19 cellular contexts compared by ENCODE assay signal in genomic region chr12:56658921-56659320, GRCh38. TPM values are rescaled to one million over a fixed set of nuclear protein-coding genes. Genes with fewer than 3 reads are reported as not detected.
DNase-seq lines count a peak whose midpoint lies in the region; ATAC-seq and TF ChIP-seq lines count a peak whose summit lies in the region.
"Had no signal": no experiment of that assay in that cellular context is flagged by ENCODE, and none has a peak within 500 bp of the region (broad histone marks: within the 10 kb centered on the region; RNA-seq: fewer than 3 reads in every experiment).

No MANE protein-coding gene starts in this region.

- peaks cover 5% of the 10 kb centered on the region; the same call in 1 of the 2 replicates for H3K36me3 ChIP-seq in PC-9 (ENCODE audit: low read depth)

- no peaks in the 10 kb centered on the region for H3K9me3 Mint-ChIP-seq in memory B cell

- TF ChIP-seq CTCF in PC-9 (conservative IDR thresholded peaks at IDR 0.05), result no peak

- H3K79me2 ChIP-seq in PC-9 (ENCODE audit: low read depth), result no peaks in the 10 kb centered on the region

- in situ Hi-C loops in KBM-7 (cut with MboI; ENCODE audit: low pct_unique_long_range_greater_than_20kb, low sequenced_read_pairs), result no loop called here

- no peaks in the 10 kb centered on the region for H3K9me2 ChIP-seq in PC-9 (ENCODE audit: insufficient read depth)

- H3K4me2 ChIP-seq in PC-9, result no peak overlapping the region

- H3K4me3 ChIP-seq in PC-9, result no peak overlapping the region
- H3K4me3 ChIP-seq: gastroesophageal sphincter, left ventricle myocardium inferior, thyroid gland had no signal

- H2AFZ ChIP-seq in PC-9, result no peak overlapping the region

- intact Hi-C loops in PC-9 (cut with micrococcal nuclease; ENCODE audit: unreplicated experiment), result no loop called here

- H3K4me3 Mint-ChIP-seq in memory B cell, result no peak overlapping the region

- H3K27me3 ChIP-seq in PC-9 (ENCODE audit: insufficient read depth, low read depth), result no peaks in the 10 kb centered on the region
- H3K27me3 ChIP-seq: BE2C, gastroesophageal sphincter, neutrophil, thyroid gland had no signal

- peak; percentile 69 for ATAC-seq in memory B cell (ENCODE audit: low read depth)
- ATAC-seq: gastroesophageal sphincter had no signal

- peaks cover 7% of the 10 kb centered on the region for H3K4me1 Mint-ChIP-seq in memory B cell

- no peaks in the 10 kb centered on the region for H3K27me3 Mint-ChIP-seq in memory B cell

- POLR2A ChIA-PET in PC-9 (lab: Charles Lee; ENCODE audit: unreplicated experiment), result interaction anchor here (0.5 to 0.8 kb wide), 3 partner anchors 29 to 412 kb away, joined by 6 to 18 read pairs (median 9); no protein-coding TSS in a partner anchor

- H4K20me1 ChIP-seq in PC-9 (ENCODE audit: insufficient read depth), result no peaks in the 10 kb centered on the region

- H3K27ac ChIP-seq in PC-9, result no peak overlapping the region
- H3K27ac ChIP-seq: gastroesophageal sphincter, left ventricle myocardium inferior, neutrophil, thyroid gland had no signal

- peaks cover 41% of the 10 kb centered on the region for H3K4me1 ChIP-seq in PC-9 (replicated peaks; ENCODE audit: insufficient read depth)
- H3K4me1 ChIP-seq: BE2C, gastroesophageal sphincter, left ventricle myocardium inferior had no signal

- peaks cover 58% of the 10 kb centered on the region for H3F3A ChIP-seq in PC-9 (ENCODE audit: insufficient read depth, low read depth)

- no TSS peak for BruUV-seq in PC-9 (replicated peaks; lab: Mats Ljungman, UMichigan)

- H3K27ac Mint-ChIP-seq in memory B cell, result peak overlapping the region; percentile 42

- 0 out of 2 replicates have a peak, but pooled peaks cover 3% of the 10 kb centered on the region for H3K9me3 ChIP-seq in PC-9 (ENCODE audit: insufficient read depth, low read depth)
- H3K9me3 ChIP-seq: BE2C, thyroid gland had no signal

- CTCF ChIA-PET in PC-9 (lab: Charles Lee), result interaction anchor here (0.6 kb wide), 1 partner anchor 828 kb away, joined by 3 read pairs; no protein-coding TSS in a partner anchor

- peaks cover 10% of the 10 kb centered on the region for H3K36me3 Mint-ChIP-seq in memory B cell

- DNase-seq in DMS 273 (lab: John Stamatoyannopoulos, UW; ENCODE audit: unreplicated experiment) (peak; percentile 8), DMS 273 treated with DMSO at 0.1 percent for 48 hours (lab: John Stamatoyannopoulos, UW) (no peak), KBM-7 (peak; percentile 62), SIG-M5 (lab: John Stamatoyannopoulos, UW) (peak; percentile 22), memory B cell (ENCODE audit: low spot score in 2 of 2) (no peak), DMS53 (lab: John Stamatoyannopoulos, UW) (no peak), PC-9 (no peak), DMS53 treated with DMSO at 0.1 percent for 48 hours (lab: John Stamatoyannopoulos, UW; ENCODE audit: unreplicated experiment) (no peak)
- DNase-seq: BE2C, dermis blood vessel endothelial cell, erythroblast, GDM1, IMR-90, left ventricle myocardium inferior, NCI-H1092, T-helper 1 cell had no signal

RNA-seq across cellular contexts. Expression of gene ATP5F1B, which starts 13.1 kb away (rescaled TPM):
- total RNA-seq in PC-9 (2021), result 506 and 587 TPM in 2 replicates

RNA-seq across cellular contexts. Expression of gene BAZ2A, which starts 28.8 kb away (rescaled TPM):
- total RNA-seq in PC-9 (2021), result 99.5 and 115 TPM in 2 replicates

RNA-seq across cellular contexts. Expression of gene PTGES3, which starts 29.2 kb away (rescaled TPM):
- 227 and 322 TPM in 2 replicates for total RNA-seq in PC-9 (2021)

Comparison
In these comparisons a context has a peak if more than half of its experiments do, and no peak if none do; other contexts are left out.
1. DNase-seq: peak in DMS 273 (single experiment), KBM-7 (single experiment) and SIG-M5 (single experiment); none in DMS 273 treated with DMSO at 0.1 percent for 48 hours (single experiment), memory B cell (0 of 2), DMS53 (single experiment), PC-9 (0 of 2) and DMS53 treated with DMSO at 0.1 percent for 48 hours (single experiment).